21 cellular contexts compared by ENCODE assay signal in genomic region chr11:126011220-126011619, GRCh38. TPM values are rescaled to one million over a fixed set of nuclear protein-coding genes. Genes with fewer than 3 reads are reported as not detected.
A peak's percentile ranks its signal among the peaks of the same experiment; 100 is the strongest.
DNase-seq lines count a peak whose midpoint lies in the region; ATAC-seq and TF ChIP-seq lines count a peak whose summit lies in the region.
"Had no signal": no experiment of that assay in that cellular context is flagged by ENCODE, and none has a peak within 500 bp of the region (broad histone marks: within the 10 kb centered on the region; RNA-seq: fewer than 3 reads in every experiment).

No MANE protein-coding gene starts in this region.

- peaks cover 67% of the 10 kb centered on the region for H3K36me3 ChIP-seq in BE2C
- no peaks in the 10 kb centered on the region for H3K36me3 ChIP-seq in uterus

- TF ChIP-seq CTCF in BE2C (IDR thresholded peaks at IDR 0.05; ENCODE audit: low read depth, low read length) (no peak), uterus (IDR thresholded peaks at IDR 0.05) (no peak)

- in situ Hi-C loops in G401 (cut with HindIII; ENCODE audit: low sequenced_read_pairs): no loop called here

- H3K4me3 ChIP-seq in BE2C (ENCODE audit: low read depth, low read length) (no peak overlapping the region; the same call in 1 of the 2 replicates), uterus (no peak overlapping the region)

- H3K9me3 ChIP-seq in BE2C: no peaks in the 10 kb centered on the region
- no peaks in the 10 kb centered on the region for H3K9me3 ChIP-seq in uterus

- intact Hi-C loops in uterus (cut with DNase I; ENCODE audit: low total_unique reads): no loop called here

- H3K4me1 ChIP-seq in BE2C (peaks cover 32% of the 10 kb centered on the region), uterus (peaks cover 0 to 9% of the 10 kb centered on the region in 2 donors)

- no peak overlapping the region for H3K27ac ChIP-seq in uterus

- H3K27me3 ChIP-seq in BE2C (no peaks in the 10 kb centered on the region), uterus (no peaks in the 10 kb centered on the region)

- peak; percentile 38 for DNase-seq in BE2C
- peak; percentile 74 for DNase-seq in G401 (ENCODE audit: low spot score)
- DNase-seq in OCI-M1 (lab: John Stamatoyannopoulos, UW): peak; percentile 67
- DNase-seq in erythroblast (lab: John Stamatoyannopoulos, UW): peak; percentile 3 to 7
- DNase-seq in NCI-H82 treated with DMSO at 0.1 percent for 48 hours (lab: John Stamatoyannopoulos, UW; ENCODE audit: unreplicated experiment): no peak
- DNase-seq in uterus: no peak
- DNase-seq: ACHN; AML-193; CD4-positive, CD25-positive, alpha-beta regulatory T cell; DND-41; GDM1; HFFc6; Karpas-422; MM.1S; NCI-H187 treated with DMSO at 0.1 percent for 48 hours; NCI-H2171 treated with DMSO at 0.1 percent for 48 hours; NCI-H510A treated with DMSO at 0.1 percent for 48 hours; NK-92 treated with Interleukin-12 subunit alpha and Interleukin-12 subunit beta, amount 100 ng/mL, for 24 hours; SIG-M5; T-helper 17 cell had no signal

- ATAC-seq in HG02852 (IDR thresholded peaks at IDR 0.05; ENCODE audit: unreplicated experiment): no peak
- ATAC-seq: T-helper 17 cell had no signal

- TF ChIP-seq POLR2A in erythroblast (IDR thresholded peaks at IDR 0.05; ENCODE audit: low read length): no peak
- no peak for TF ChIP-seq POLR2A in uterus (IDR thresholded peaks at IDR 0.05)

RNA-seq across cellular contexts. Expression of gene CDON, which starts 51.4 kb away (rescaled TPM):
- polyA plus RNA-seq in BE2C (2012; ENCODE audit: insufficient read depth, insufficient read length, low read depth): 58.6 TPM
- total RNA-seq in G401 (2014; rRNA removed; shearing (Covaris generic)): 1.3 and 12.7 TPM in 2 replicates
- 100 to 1,000 TPM in 3 of 4 donors, 10 to 100 TPM in 1; 38.5 to 261 (median 213) TPM for total RNA-seq in uterus

Comparison
In these comparisons a context has a peak if more than half of its experiments do, and no peak if none do; other contexts are left out.
1. DNase-seq: peak in BE2C (single experiment), G401 (single experiment), OCI-M1 (single experiment) and erythroblast (2 of 2); none in NCI-H82 treated with DMSO at 0.1 percent for 48 hours (single experiment) and uterus (0 of 2).